In genomic region chr14:73712540-73713141, GRCh38 we compare ENCODE assay signal across 8 cellular contexts. TPM values are rescaled to one million over a fixed set of nuclear protein-coding genes. Genes with fewer than 3 reads are reported as not detected.
DNase-seq lines count a peak whose midpoint lies in the region; ATAC-seq and TF ChIP-seq lines count a peak whose summit lies in the region.

No MANE protein-coding gene starts in this region.

- TF ChIP-seq CTCF in heart right ventricle (IDR thresholded peaks at IDR 0.05) (no peak), foreskin fibroblast (IDR thresholded peaks at IDR 0.05; ENCODE audit: low read depth, low read length) (no peak)

- 16 to 23% methylated on average over 19 of the region's 19 CpGs for WGBS in heart right ventricle, 2 donors

- peak overlapping the region in 7 of 10 donors; percentile 31 to 95 (median 89) for H3K27ac ChIP-seq in heart right ventricle
- H3K27ac ChIP-seq in rectal smooth muscle tissue (ENCODE audit: low read depth, low read length) = peak overlapping the region; percentile 96

- H3K4me1 ChIP-seq in heart right ventricle (peaks cover 0 to 43% (median 22%) of the 10 kb centered on the region in 9 donors), rectal smooth muscle tissue (ENCODE audit: control insufficient read depth, insufficient read depth, low read length) (peaks cover 17% of the 10 kb centered on the region)

- H3K9ac ChIP-seq in rectal smooth muscle tissue (ENCODE audit: low read length) = peak overlapping the region; percentile 21

- peak in 5 of 8 donors; percentile 5 to 36 (median 22) for ATAC-seq in heart right ventricle
- no peak for ATAC-seq in Right ventricle myocardium superior (ENCODE audit: poor library complexity)
- no peak for ATAC-seq in GM18498 (IDR thresholded peaks at IDR 0.05; ENCODE audit: unreplicated experiment)

- no peaks in the 10 kb centered on the region for H3K9me3 ChIP-seq in heart right ventricle

- H3K27me3 ChIP-seq in heart right ventricle (no peaks in the 10 kb centered on the region), rectal smooth muscle tissue (ENCODE audit: control insufficient read depth, insufficient read depth, low read length) (no peaks in the 10 kb centered on the region)

- DNase-seq in heart right ventricle (no peak), Right ventricle myocardium superior (no peak), NCI-H2107 (lab: John Stamatoyannopoulos, UW) (peak; percentile 76), foreskin fibroblast (peak in 1 of 2 donors; percentile 49), NCI-H2227 (lab: John Stamatoyannopoulos, UW; ENCODE audit: unreplicated experiment) (no peak)
- peak; percentile 37 for DNase-seq in activated T-cell treated with anti-CD3 and anti-CD28 coated beads, Interleukin-2, amount 50 U/mL, for 1 hour

- H3K36me3 ChIP-seq in heart right ventricle (peaks cover 0 to 29% (median 6%) of the 10 kb centered on the region in 9 donors), rectal smooth muscle tissue (ENCODE audit: control insufficient read depth, insufficient read depth, low read length) (no peaks in the 10 kb centered on the region)

- H3K4me3 ChIP-seq in heart right ventricle = peak overlapping the region; percentile 61 to 95 (median 82)
- H3K4me3 ChIP-seq in foreskin fibroblast (ENCODE audit: low read depth in 1 of 2, low read length in 2 of 2) = peak overlapping the region; percentile 64 to 77
- H3K4me3 ChIP-seq in rectal smooth muscle tissue (ENCODE audit: low read length) = peak overlapping the region; percentile 72

- intact Hi-C loops in heart right ventricle (cut with DNase I) = no loop called here
- intact Hi-C loops in Right ventricle myocardium superior (cut with DNase I) = no loop called here

RNA-seq across cellular contexts. Expression of gene PNMA1, which starts 1.5 kb away (rescaled TPM):
- total RNA-seq in heart right ventricle (10 to 100 TPM; 13.9 to 30.8 (median 23.6) TPM), Right ventricle myocardium superior (12.9 TPM)
- polyA plus RNA-seq in heart right ventricle = 10 to 100 TPM in 1 of 2 donors, 1 to 10 TPM in 1; 6.6 to 15.7 TPM

Comparison
In these comparisons a context has a peak if more than half of its experiments do, and no peak if none do; other contexts are left out.
1. ATAC-seq: peak in heart right ventricle (5 of 8); none in Right ventricle myocardium superior (single experiment) and GM18498 (single experiment).
2. DNase-seq: peak in NCI-H2107 (single experiment) and activated T-cell treated with anti-CD3 and anti-CD28 coated beads, Interleukin-2, amount 50 U/mL, for 1 hour (single experiment); none in heart right ventricle (0 of 2), Right ventricle myocardium superior (single experiment) and NCI-H2227 (single experiment).
3. Peak in every context shown above with its lines, with median percentiles within 50 percentile points of each other: H3K4me3 ChIP-seq.